Comparison of ENCODE assay signal across 7 cellular contexts in genomic region chr1:16889179-16889816, GRCh38. TPM values are rescaled to one million over a fixed set of nuclear protein-coding genes. Genes with fewer than 3 reads are reported as not detected.
DNase-seq lines count a peak whose midpoint lies in the region; ATAC-seq, FAIRE-seq and TF ChIP-seq lines count a peak whose summit lies in the region.
"Not testable (repeated sequence)": the region's sequence is repeated elsewhere in the genome, so short reads cannot be mapped to it uniquely, and the experiment has no call there.

No MANE protein-coding gene starts in this region.

- TF ChIP-seq CTCF in Panc1 (IDR thresholded peaks at IDR 0.05) = peak; percentile 58

- CTCF ChIA-PET in Panc1 (lab: Charles Lee) = interaction anchor here (1.0 kb wide), 1 partner anchor 269 kb away, joined by 3 read pairs; no protein-coding TSS in a partner anchor

- not testable (repeated sequence) for H3K27me3 ChIP-seq in Panc1 (ENCODE audit: control insufficient read depth, insufficient read depth, low read length); muscle layer of colon (ENCODE audit: control insufficient read depth in 1 of 2, insufficient read depth in 2 of 2, low read length in 2 of 2)

- intact Hi-C loops in Panc1 (cut with micrococcal nuclease; ENCODE audit: unreplicated experiment); left cardiac atrium (cut with DNase I): not testable (repeated sequence)

- not testable (repeated sequence) for H3K4me1 ChIP-seq in Panc1 (ENCODE audit: control insufficient read depth, insufficient read depth, low read length); muscle layer of colon (ENCODE audit: insufficient read depth, low read length)

- peak overlapping the region; percentile 49 for H3K9ac ChIP-seq in muscle layer of colon (ENCODE audit: low read length)

- peak; percentile 98 for ATAC-seq in Panc1
- ATAC-seq in left cardiac atrium = peak; percentile 94 to 98

- H3K9me3 ChIP-seq in Panc1 (ENCODE audit: control insufficient read depth, insufficient read depth, low read depth, low read length); muscle layer of colon (ENCODE audit: low read length): not testable (repeated sequence)

- peak; percentile 52 for FAIRE-seq in GM19239 (lab: Jason Lieb, UNC)

- H3K36me3 ChIP-seq in Panc1 (ENCODE audit: control insufficient read depth, insufficient read depth, low read length); muscle layer of colon (ENCODE audit: insufficient read depth, low read length): not testable (repeated sequence)

- BruUV-seq in Panc1 (replicated peaks; lab: Mats Ljungman, UMichigan) = not testable (repeated sequence)

- H3K4me3 ChIP-seq in Panc1 (ENCODE audit: low read depth in 2 of 2, low read length in 2 of 2) = peak overlapping the region; percentile 70 to 81
- H3K4me3 ChIP-seq in muscle layer of colon (ENCODE audit: low read depth in 1 of 2, low read length in 2 of 2) = peak overlapping the region; percentile 53 to 71

- POLR2A ChIA-PET in Panc1 (lab: Charles Lee) = not testable (repeated sequence)

- H3K27ac ChIP-seq in Panc1 (ENCODE audit: low read length) = peak overlapping the region; percentile 96
- peak overlapping the region; percentile 59 for H3K27ac ChIP-seq in muscle layer of colon (ENCODE audit: low read depth, low read length)

- in situ Hi-C loops in Panc1 (cut with HindIII; ENCODE audit: low pct_unique_long_range_greater_than_20kb, low sequenced_read_pairs) = not testable (repeated sequence)

- DNase-seq in GM19239 (ENCODE audit: insufficient read length, low spot score) = peak; percentile 29
- DNase-seq in Panc1 (ENCODE audit: low read depth, low spot score) = peak; percentile 87
- peak; percentile 96 for DNase-seq in activated CD8-positive, alpha-beta memory T cell treated with anti-CD3 and anti-CD28 coated beads, Interleukin-2, amount 50 U/mL, for 48 hours
- DNase-seq in cerebellum (ENCODE audit: low spot score) = peak; percentile 47
- DNase-seq in left cardiac atrium = peak; percentile 87
- DNase-seq in stimulated activated CD4-positive, alpha-beta T cell treated with anti-CD3 and anti-CD28 coated beads, Interleukin-1b, Interleukin-23, amount 100 ng/mL, for 4 hours (ENCODE audit: low read depth in 2 of 2) = peak; percentile 32 to 58

RNA-seq across cellular contexts. Expression of gene RNU1-2, which starts 6.5 kb away (rescaled TPM):
- total RNA-seq in Panc1 (2021; ENCODE audit: unreplicated experiment) (1,290 TPM), cerebellum (40,842 TPM), left cardiac atrium (over 10,000 TPM in 1 of 2 donors, 1,000 to 10,000 TPM in 1; 5,988 to 15,401 TPM)
- polyA plus RNA-seq in Panc1 (2012; ENCODE audit: insufficient read length) = 2.5 TPM

RNA-seq across cellular contexts. Expression of gene CROCC, which starts 32.4 kb away (rescaled TPM):
- total RNA-seq in Panc1 (2021; ENCODE audit: unreplicated experiment) (13.6 TPM), cerebellum (17.2 TPM), left cardiac atrium (1 to 10 TPM; 6.5 to 9.2 TPM)
- 27.4 TPM for polyA plus RNA-seq in Panc1 (2012; ENCODE audit: insufficient read length)

Comparison
In these comparisons a context has a peak if more than half of its experiments do, and no peak if none do; other contexts are left out.
1. Peak in every context shown above with its lines: DNase-seq, ATAC-seq, H3K4me3 ChIP-seq and H3K27ac ChIP-seq.
2. DNase-seq: peak in every context shown above with its lines; median percentile 96 in activated CD8-positive, alpha-beta memory T cell treated with anti-CD3 and anti-CD28 coated beads, Interleukin-2, amount 50 U/mL, for 48 hours; 87 in Panc1; 87 in left cardiac atrium; 47 in cerebellum; 45 in stimulated activated CD4-positive, alpha-beta T cell treated with anti-CD3 and anti-CD28 coated beads, Interleukin-1b, Interleukin-23, amount 100 ng/mL, for 4 hours; 29 in GM19239.